Comparison of ENCODE assay signal across 8 cellular contexts in genomic region chr14:24441485-24441884, GRCh38. TPM values are rescaled to one million over a fixed set of nuclear protein-coding genes. Genes with fewer than 3 reads are reported as not detected.
DNase-seq lines count a peak whose midpoint lies in the region; ATAC-seq, FAIRE-seq and TF ChIP-seq lines count a peak whose summit lies in the region.

No MANE protein-coding gene starts in this region.

- H3K4me3 Mint-ChIP-seq in central memory CD8-positive, alpha-beta T cell, result peak overlapping the region; percentile 90
- H3K4me3 Mint-ChIP-seq in naive B cell, result peak overlapping the region; percentile 93 to 99 (median 96)

- H3K4me1 ChIP-seq in KMS-11 (ENCODE audit: low read depth, poor library complexity, severe bottlenecking), result peaks cover 15% of the 10 kb centered on the region

- H3K27ac ChIP-seq in KMS-11, result peak overlapping the region; percentile 68; the same call in 1 of the 2 replicates

- H3K9ac ChIP-seq in KMS-11, result peak overlapping the region; percentile 79; the same call in 1 of the 2 replicates

- no peak for FAIRE-seq in GM12891 (lab: Jason Lieb, UNC)

- peak overlapping the region; percentile 68 for H3K4me2 ChIP-seq in KMS-11

- ATAC-seq in central memory CD8-positive, alpha-beta T cell (replicated peaks; ENCODE audit: extremely low read depth, poor library complexity, severe bottlenecking), result no peak
- no peak for ATAC-seq in naive B cell (ENCODE audit: low read depth in 2 of 2)
- no peak for ATAC-seq in GM18907 (IDR thresholded peaks at IDR 0.05; ENCODE audit: unreplicated experiment)
- no peak for ATAC-seq in sciatic nerve

- peaks cover 43% of the 10 kb centered on the region for H3K4me1 Mint-ChIP-seq in central memory CD8-positive, alpha-beta T cell
- H3K4me1 Mint-ChIP-seq in naive B cell, result peaks cover 44 to 61% (median 58%) of the 10 kb centered on the region in 3 donors

- H3K27ac Mint-ChIP-seq in central memory CD8-positive, alpha-beta T cell (ENCODE audit: low read depth), result peak overlapping the region; percentile 96
- peak overlapping the region; percentile 94 to 99 (median 96) for H3K27ac Mint-ChIP-seq in naive B cell

- H3K36me3 ChIP-seq in KMS-11 (ENCODE audit: insufficient read depth), result no peaks in the 10 kb centered on the region

- intact Hi-C loops in sciatic nerve (cut with DNase I), result no loop called here

- TF ChIP-seq POLR2A in GM12891 (IDR thresholded peaks at IDR 0.05; ENCODE audit: low read depth, low read length), result no peak

- no peaks in the 10 kb centered on the region for H3K27me3 Mint-ChIP-seq in central memory CD8-positive, alpha-beta T cell
- H3K27me3 Mint-ChIP-seq in naive B cell, result peaks cover 0 to 3% (median 0%) of the 10 kb centered on the region in 3 donors

- TF ChIP-seq CTCF in AG09309 (IDR thresholded peaks at IDR 0.05; ENCODE audit: control insufficient read depth, insufficient read depth, low read depth, low read length, missing control alignments), result no peak
- no peak for TF ChIP-seq CTCF in KMS-11 (conservative IDR thresholded peaks at IDR 0.05; ENCODE audit: low read depth, low read length)

- no peaks in the 10 kb centered on the region for H3K9me3 Mint-ChIP-seq in central memory CD8-positive, alpha-beta T cell
- peaks cover 0 to 6% (median 4%) of the 10 kb centered on the region in 7 donors for H3K9me3 Mint-ChIP-seq in naive B cell

- H3K79me2 ChIP-seq in KMS-11 (ENCODE audit: insufficient read depth, low read depth), result no peaks in the 10 kb centered on the region; the same call in 1 of the 2 replicates

- no peaks in the 10 kb centered on the region for H4K20me1 ChIP-seq in KMS-11 (ENCODE audit: insufficient read depth)

- peak overlapping the region; percentile 63; the same call in 1 of the 2 replicates for H2AFZ ChIP-seq in KMS-11 (ENCODE audit: low read depth)

- H3K36me3 Mint-ChIP-seq in central memory CD8-positive, alpha-beta T cell (ENCODE audit: insufficient read depth), result peaks cover 33% of the 10 kb centered on the region
- H3K36me3 Mint-ChIP-seq in naive B cell, result peaks cover 4 to 17% of the 10 kb centered on the region in 2 donors

- H3K4me3 ChIP-seq in AG09309 (ENCODE audit: control insufficient read depth, low read depth, low read length), result peak overlapping the region; percentile 64
- no peak overlapping the region for H3K4me3 ChIP-seq in KMS-11 (IDR thresholded peaks at IDR 0.05; ENCODE audit: insufficient read depth, low read depth, low read length)

- H3K27me3 ChIP-seq in KMS-11 (ENCODE audit: insufficient read depth, low read depth), result no peaks in the 10 kb centered on the region

- DNase-seq in AG09309 (ENCODE audit: low read depth) (no peak), naive B cell (no peak), NCI-H1694 (lab: John Stamatoyannopoulos, UW) (no peak), sciatic nerve (ENCODE audit: low spot score) (no peak), GM12891 (ENCODE audit: insufficient read length, low spot score) (no peak)
- DNase-seq in central memory CD8-positive, alpha-beta T cell (ENCODE audit: low spot score in 2 of 2), result no peak

TF ChIP-seq in GM12891, 5 proteins besides CTCF, POLR2A, EP300 and RAD21:
- no peak for TF ChIP-seq POU2F2 (IDR thresholded peaks at IDR 0.05; ENCODE audit: low read depth, low read length)
- no peak for TF ChIP-seq PAX5 (IDR thresholded peaks at IDR 0.05; ENCODE audit: insufficient read depth, low read length, severe bottlenecking)
- TF ChIP-seq SPI1 (IDR thresholded peaks at IDR 0.05; ENCODE audit: low read depth, low read length), result no peak

RNA-seq across cellular contexts. Expression of gene SDR39U1, which starts 1.1 kb away (rescaled TPM):
- polyA plus RNA-seq in naive B cell (ENCODE audit: low read depth in 6 of 6), result 100 to 1,000 TPM in 2 of 6 donors, 10 to 100 TPM in 4; 79.5 to 106 (median 87.5) TPM
- 43.9 TPM for total RNA-seq in sciatic nerve
- polyA plus RNA-seq in GM12891 (2012; ENCODE audit: low read depth, missing spikeins), result 54.5 TPM

RNA-seq across cellular contexts. Expression of gene KHNYN, which starts 11.7 kb away (rescaled TPM):
- 10 to 100 TPM; 22.8 to 39.8 (median 24.0) TPM for polyA plus RNA-seq in naive B cell (ENCODE audit: low read depth in 6 of 6)
- total RNA-seq in sciatic nerve, result 73.4 TPM
- 25.1 TPM for polyA plus RNA-seq in GM12891 (2012; ENCODE audit: low read depth, missing spikeins)

RNA-seq across cellular contexts. Expression of gene CBLN3, which starts 12.0 kb away (rescaled TPM):
- polyA plus RNA-seq in naive B cell (ENCODE audit: low read depth in 6 of 6), result 1 to 10 TPM in 5 of 6 donors, under 1 TPM in 1; 0.70 to 2.6 (median 2.1) TPM
- total RNA-seq in sciatic nerve, result 7.0 TPM
- polyA plus RNA-seq in GM12891 (2012; ENCODE audit: low read depth, missing spikeins), result 9.0 TPM

RNA-seq across cellular contexts. Expression of gene NYNRIN, which starts 42.7 kb away (rescaled TPM):
- polyA plus RNA-seq in naive B cell (ENCODE audit: low read depth in 6 of 6), result under 1 TPM in 2 of 6 donors, not detected in 4; 0.05 to 0.14 TPM
- 20.0 TPM for total RNA-seq in sciatic nerve
- polyA plus RNA-seq in GM12891 (2012; ENCODE audit: low read depth, missing spikeins), result 0.03 TPM
